In genomic region chr12:96294831-96295230, GRCh38 we compare ENCODE assay signal across 14 cellular contexts.
DNase-seq lines count a peak whose midpoint lies in the region; ATAC-seq and TF ChIP-seq lines count a peak whose summit lies in the region.
"Had no signal": no experiment of that assay in that cellular context is flagged by ENCODE, and none has a peak within 500 bp of the region (broad histone marks: within the 10 kb centered on the region; RNA-seq: fewer than 3 reads in every experiment).

No MANE protein-coding gene starts in this region.

- no peak overlapping the region for H3K4me3 Mint-ChIP-seq in activated CD4-positive, alpha-beta T cell treated with anti-CD3 and anti-CD28 coated beads, Interleukin-2, amount 10 ng/mL, durations not matched to agents 24 days and 14 days

- H2AFZ ChIP-seq in GM23248 = no peak overlapping the region
- no peak overlapping the region for H2AFZ ChIP-seq in SU-DHL-6 (ENCODE audit: low read depth, low read length, severe bottlenecking)

- H3K4me1 Mint-ChIP-seq in activated CD4-positive, alpha-beta T cell treated with anti-CD3 and anti-CD28 coated beads, Interleukin-2, amount 10 ng/mL, durations not matched to agents 24 days and 14 days = peaks cover 9% of the 10 kb centered on the region

- WGBS in GM23248 (ENCODE audit: low coverage in 1 of 2, low lambda C conversion rate in 2 of 2, missing lambda C conversion rate in 2 of 2), 2 experiments = 41 to 44% methylated on average over 3 of the region's 3 CpGs

- H4K20me1 ChIP-seq in GM23248 (ENCODE audit: insufficient read depth) (no peaks in the 10 kb centered on the region), SU-DHL-6 (ENCODE audit: low read depth, low read length) (no peaks in the 10 kb centered on the region)

- H3K27ac ChIP-seq in GM23248 (no peak overlapping the region), SU-DHL-6 (ENCODE audit: low read depth, low read length) (peak overlapping the region; percentile 93)
- H3K27ac ChIP-seq: ovary had no signal

- DNase-seq in AG10803 (ENCODE audit: low read depth) = peak; percentile 65
- no peak for DNase-seq in GM23248
- DNase-seq in fibroblast of peridontal ligament (ENCODE audit: extremely low read depth) = peak; percentile 47
- no peak for DNase-seq in NCI-H1694 treated with DMSO at 0.1 percent for 48 hours (lab: John Stamatoyannopoulos, UW)
- DNase-seq in NCI-H1048 (lab: John Stamatoyannopoulos, UW) = no peak
- DNase-seq in activated CD4-positive, alpha-beta T cell treated with anti-CD3 and anti-CD28 coated beads, Interleukin-2, amount 10 ng/mL, durations not matched to agents 24 days and 14 days = no peak
- DNase-seq: activated naive CD4-positive, alpha-beta T cell treated with anti-CD3 and anti-CD28 coated beads, Interleukin-2, amount 50 U/mL, for 16 hours; DMS153; head of caudate nucleus; kidney; ovary; SK-N-SH had no signal

- H3K9ac ChIP-seq in GM23248 (no peak overlapping the region), SU-DHL-6 (ENCODE audit: low read length) (peak overlapping the region; percentile 42)
- H3K9ac ChIP-seq: SK-N-SH had no signal

- no peaks in the 10 kb centered on the region for H3K27me3 ChIP-seq in GM23248 (replicated peaks; ENCODE audit: insufficient read depth)
- H3K27me3 ChIP-seq in SU-DHL-6 (ENCODE audit: low read length) = no peaks in the 10 kb centered on the region
- H3K27me3 ChIP-seq: ovary had no signal

- peaks cover 44% of the 10 kb centered on the region for H3K36me3 Mint-ChIP-seq in activated CD4-positive, alpha-beta T cell treated with anti-CD3 and anti-CD28 coated beads, Interleukin-2, amount 10 ng/mL, durations not matched to agents 24 days and 14 days (ENCODE audit: low read depth)

- in situ Hi-C loops in GM23248 (cut with MboI) = no loop called here

- no peak for TF ChIP-seq CTCF in AG10803 (conservative IDR thresholded peaks at IDR 0.05; ENCODE audit: low read length)
- TF ChIP-seq CTCF in SU-DHL-6 (IDR thresholded peaks at IDR 0.05; ENCODE audit: insufficient read depth, low read length, poor library complexity, severe bottlenecking) = no peak

- intact Hi-C loops in activated CD4-positive, alpha-beta T cell treated with anti-CD3 and anti-CD28 coated beads, Interleukin-2, amount 10 ng/mL, durations not matched to agents 24 days and 14 days (cut with micrococcal nuclease) = no loop called here

- H3K9me3 ChIP-seq in GM23248 (ENCODE audit: low read depth) (no peaks in the 10 kb centered on the region), SU-DHL-6 (ENCODE audit: insufficient read depth, low read length) (no peaks in the 10 kb centered on the region)
- H3K9me3 ChIP-seq: ovary, SK-N-SH had no signal

- no peak for ATAC-seq in GM18517 (IDR thresholded peaks at IDR 0.05; ENCODE audit: unreplicated experiment)

- H3K4me1 ChIP-seq in GM23248 (ENCODE audit: insufficient read depth) = peaks cover 6% of the 10 kb centered on the region; the same call in 1 of the 2 replicates

- peaks cover 63% of the 10 kb centered on the region for H3F3A ChIP-seq in GM23248 (ENCODE audit: insufficient read depth)
- H3F3A ChIP-seq in SU-DHL-6 (ENCODE audit: insufficient read depth) = peaks cover 47% of the 10 kb centered on the region

- H3K79me2 ChIP-seq in GM23248 (ENCODE audit: insufficient read depth) (peaks cover 97% of the 10 kb centered on the region), SU-DHL-6 (ENCODE audit: insufficient read depth, low read length) (peaks cover 8% of the 10 kb centered on the region; the same call in 1 of the 2 replicates)

- H3K27ac Mint-ChIP-seq in activated CD4-positive, alpha-beta T cell treated with anti-CD3 and anti-CD28 coated beads, Interleukin-2, amount 10 ng/mL, durations not matched to agents 24 days and 14 days = no peak overlapping the region

- H3K4me2 ChIP-seq in GM23248 (ENCODE audit: unreplicated experiment) (peak overlapping the region; percentile 30), SU-DHL-6 (ENCODE audit: low read depth, low read length, poor library complexity, severe bottlenecking) (peak overlapping the region; percentile 85)
- H3K4me2 ChIP-seq: SK-N-SH had no signal

- H3K9me2 ChIP-seq in GM23248 (ENCODE audit: insufficient read depth) = no peaks in the 10 kb centered on the region
- H3K9me2 ChIP-seq in SU-DHL-6 (replicated peaks; ENCODE audit: insufficient read depth, low read length) = no peaks in the 10 kb centered on the region
- H3K9me2 ChIP-seq: SK-N-SH had no signal

- H3K9me3 Mint-ChIP-seq in activated CD4-positive, alpha-beta T cell treated with anti-CD3 and anti-CD28 coated beads, Interleukin-2, amount 10 ng/mL, durations not matched to agents 24 days and 14 days = no peaks in the 10 kb centered on the region

- no peak overlapping the region for H3K4me3 ChIP-seq in AG10803 (ENCODE audit: low read length)
- H3K4me3 ChIP-seq in GM23248 = no peak overlapping the region
- H3K4me3 ChIP-seq in SU-DHL-6 (ENCODE audit: insufficient read depth, low read length, poor library complexity, severe bottlenecking) = peak overlapping the region; percentile 32
- H3K4me3 ChIP-seq: ovary had no signal

- H3K36me3 ChIP-seq in GM23248 (ENCODE audit: low read depth) (peaks cover 64% of the 10 kb centered on the region), SU-DHL-6 (ENCODE audit: low read length) (peaks cover 26% of the 10 kb centered on the region; the same call in 1 of the 2 replicates)
- H3K36me3 ChIP-seq: ovary had no signal

- H3K27me3 Mint-ChIP-seq in activated CD4-positive, alpha-beta T cell treated with anti-CD3 and anti-CD28 coated beads, Interleukin-2, amount 10 ng/mL, durations not matched to agents 24 days and 14 days = no peaks in the 10 kb centered on the region

Comparison
In these comparisons a context has a peak if more than half of its experiments do, and no peak if none do; other contexts are left out.
1. DNase-seq: peak in AG10803 (single experiment) and fibroblast of peridontal ligament (single experiment); none in GM23248 (single experiment), NCI-H1694 treated with DMSO at 0.1 percent for 48 hours (single experiment), NCI-H1048 (single experiment) and activated CD4-positive, alpha-beta T cell treated with anti-CD3 and anti-CD28 coated beads, Interleukin-2, amount 10 ng/mL, durations not matched to agents 24 days and 14 days (single experiment).